Comparison of ENCODE assay signal across 17 cellular contexts in genomic region chr11:104118105-104118762, GRCh38. TPM values are rescaled to one million over a fixed set of nuclear protein-coding genes. Genes with fewer than 3 reads are reported as not detected.
A peak's percentile ranks its signal among the peaks of the same experiment; 100 is the strongest.
DNase-seq lines count a peak whose midpoint lies in the region; ATAC-seq lines count a peak whose summit lies in the region.
"Had no signal": no experiment of that assay in that cellular context is flagged by ENCODE, and none has a peak within 500 bp of the region (broad histone marks: within the 10 kb centered on the region; RNA-seq: fewer than 3 reads in every experiment).

No MANE protein-coding gene starts in this region.

- no peak overlapping the region for H3K27ac Mint-ChIP-seq in activated naive CD4-positive, alpha-beta T cell treated with anti-CD3 and anti-CD28 coated beads, Interleukin-2, amount 50 U/mL, for 72 hours
- H3K27ac Mint-ChIP-seq: CD14-positive monocyte, H9 had no signal

- peak; percentile 56 to 59 for ATAC-seq in activated naive CD4-positive, alpha-beta T cell treated with anti-CD3 and anti-CD28 coated beads, Interleukin-2, amount 50 U/mL, for 72 hours

- no peak for DNase-seq in activated naive CD4-positive, alpha-beta T cell treated with anti-CD3 and anti-CD28 coated beads, Interleukin-2, amount 50 U/mL, for 72 hours (ENCODE audit: low spot score in 2 of 2)
- no peak for DNase-seq in activated naive CD4-positive, alpha-beta T cell treated with anti-CD3 and anti-CD28 coated beads, Interleukin-2, amount 50 U/mL, for 16 hours
- DNase-seq in KG1 (lab: John Stamatoyannopoulos, UW) (peak; percentile 21), NCI-H69 (lab: John Stamatoyannopoulos, UW) (peak; percentile 41), D341Med (ENCODE audit: low spot score) (no peak), NCI-H2227 treated with DMSO at 0.1 percent for 48 hours (lab: John Stamatoyannopoulos, UW) (no peak)
- DNase-seq in activated T-cell treated with anti-CD3 and anti-CD28 coated beads, Interleukin-2, amount 50 U/mL, for 48 hours = no peak
- DNase-seq: DMS 273 treated with DMSO at 0.1 percent for 48 hours, H9, MG63, NCI-H1105 treated with DMSO at 0.1 percent for 48 hours, NCI-H1694 treated with DMSO at 0.1 percent for 48 hours, NCI-H2107, NCI-H345, NCI-H524 treated with DMSO at 0.1 percent for 48 hours, T-helper 1 cell had no signal

- no peaks in the 10 kb centered on the region for H3K36me3 Mint-ChIP-seq in activated naive CD4-positive, alpha-beta T cell treated with anti-CD3 and anti-CD28 coated beads, Interleukin-2, amount 50 U/mL, for 72 hours

- H3K9me3 Mint-ChIP-seq in activated naive CD4-positive, alpha-beta T cell treated with anti-CD3 and anti-CD28 coated beads, Interleukin-2, amount 50 U/mL, for 72 hours = peaks cover 0 to 5% of the 10 kb centered on the region in 2 donors

RNA-seq across cellular contexts. Expression of gene PDGFD, which starts 45.7 kb away (rescaled TPM):
- not detected for total RNA-seq in activated naive CD4-positive, alpha-beta T cell treated with anti-CD3 and anti-CD28 coated beads, Interleukin-2, amount 50 U/mL, for 72 hours

Comparison
In these comparisons a context has a peak if more than half of its experiments do, and no peak if none do; other contexts are left out.
1. DNase-seq: peak in KG1 (single experiment) and NCI-H69 (single experiment); none in activated naive CD4-positive, alpha-beta T cell treated with anti-CD3 and anti-CD28 coated beads, Interleukin-2, amount 50 U/mL, for 72 hours (0 of 2), activated naive CD4-positive, alpha-beta T cell treated with anti-CD3 and anti-CD28 coated beads, Interleukin-2, amount 50 U/mL, for 16 hours (single experiment), activated T-cell treated with anti-CD3 and anti-CD28 coated beads, Interleukin-2, amount 50 U/mL, for 48 hours (0 of 2), D341Med (single experiment) and NCI-H2227 treated with DMSO at 0.1 percent for 48 hours (single experiment).